26 cellular contexts compared by ENCODE assay signal in the genomic region with DNA sequence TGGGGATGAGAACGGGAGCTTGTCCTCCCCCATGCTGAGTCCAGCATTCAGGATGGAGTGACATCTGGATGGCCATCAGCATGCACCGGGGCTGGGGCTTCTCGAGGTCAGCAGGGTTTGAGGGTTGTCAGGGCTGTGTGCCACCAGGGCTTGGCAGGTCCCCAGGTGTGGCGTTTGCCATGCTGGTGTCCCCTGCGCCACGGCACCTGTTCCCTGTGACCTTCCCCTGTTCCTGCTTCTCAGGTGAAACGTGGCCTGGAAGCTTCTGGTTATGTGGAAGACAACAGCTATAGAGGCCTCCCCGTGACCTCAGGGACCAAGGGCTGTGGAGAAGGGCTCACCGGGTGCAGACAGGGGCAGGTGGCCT.
DNase-seq lines count a peak whose midpoint lies in the region; ATAC-seq, FAIRE-seq and TF ChIP-seq lines count a peak whose summit lies in the region.
"Had no signal": no experiment of that assay in that cellular context is flagged by ENCODE, and none has a peak within 500 bp of the region (broad histone marks: within the 10 kb centered on the region; RNA-seq: fewer than 3 reads in every experiment).

No MANE protein-coding gene starts in this region.

- H3K9me3 ChIP-seq in lower lobe of right lung (no peaks in the 10 kb centered on the region), upper lobe of right lung (no peaks in the 10 kb centered on the region)
- H3K9me3 ChIP-seq: esophagus squamous epithelium, MG63, pancreas, stomach had no signal

- intact Hi-C loops in lower lobe of right lung (cut with DNase I): no loop called here
- intact Hi-C loops in upper lobe of right lung (cut with DNase I): no loop called here

- H3K27ac ChIP-seq in coronary artery (no peak overlapping the region), lower lobe of right lung (no peak overlapping the region), upper lobe of right lung (no peak overlapping the region)
- H3K27ac ChIP-seq: esophagus squamous epithelium, pancreas, PC-9, SK-N-MC, stomach had no signal

- DNase-seq in activated naive CD4-positive, alpha-beta T cell treated with anti-CD3 and anti-CD28 coated beads, Interleukin-2, amount 50 U/mL, for 16 hours: peak; percentile 8
- DNase-seq in activated naive CD4-positive, alpha-beta T cell (lab: John Stamatoyannopoulos, UW): no peak
- DNase-seq in coronary artery (ENCODE audit: low spot score): peak; percentile 40
- peak; percentile 33 for DNase-seq in lower lobe of right lung
- peak; percentile 47 for DNase-seq in upper lobe of right lung
- no peak for DNase-seq in GM12891 (ENCODE audit: insufficient read length, low spot score)
- no peak for DNase-seq in HCEC 1CT
- DNase-seq in NCI-H2081 treated with DMSO at 0.1 percent for 48 hours (lab: John Stamatoyannopoulos, UW): no peak
- DNase-seq: activated CD4-positive, alpha-beta T cell treated with anti-CD3 and anti-CD28 coated beads for 36 hours; activated CD8-positive, alpha-beta memory T cell treated with anti-CD3 and anti-CD28 coated beads, Interleukin-2, amount 10 ng/mL, durations not matched to agents 7 days and 5 days; C1 segment of cervical spinal cord; effector CD8-positive, alpha-beta T cell; esophagus squamous epithelium; GDM1; IMR-90; MG63; NCI-H1436 treated with DMSO at 0.1 percent for 48 hours; NCI-H2171 treated with DMSO at 0.1 percent for 48 hours; NCI-H774; PC-9; stimulated activated CD4-positive, alpha-beta T cell treated with anti-CD3 and anti-CD28 coated beads, Interleukin-2, amount 100 ng/mL, for 48 hours; stomach; T-helper 9 cell had no signal

- ATAC-seq in lower lobe of right lung: no peak
- no peak for ATAC-seq in upper lobe of right lung
- ATAC-seq: activated CD4-positive, alpha-beta T cell treated with anti-CD3 and anti-CD28 coated beads for 36 hours; activated CD8-positive, alpha-beta memory T cell treated with anti-CD3 and anti-CD28 coated beads, Interleukin-2, amount 10 ng/mL, durations not matched to agents 7 days and 5 days had no signal

- peaks cover 16% of the 10 kb centered on the region for H3K27me3 ChIP-seq in lower lobe of right lung (ENCODE audit: low read depth)
- H3K27me3 ChIP-seq in upper lobe of right lung: peaks cover 22% of the 10 kb centered on the region
- H3K27me3 ChIP-seq: MG63, pancreas had no signal

- H3K36me3 ChIP-seq in lower lobe of right lung: no peaks in the 10 kb centered on the region
- no peaks in the 10 kb centered on the region for H3K36me3 ChIP-seq in upper lobe of right lung
- H3K36me3 ChIP-seq: esophagus squamous epithelium, MG63, pancreas, stomach had no signal

- no peak for TF ChIP-seq CTCF in coronary artery (IDR thresholded peaks at IDR 0.05)
- no peak for TF ChIP-seq CTCF in lower lobe of right lung (IDR thresholded peaks at IDR 0.05)
- no peak for TF ChIP-seq CTCF in upper lobe of right lung (IDR thresholded peaks at IDR 0.05)

- TF ChIP-seq POLR2A in GM12891 (IDR thresholded peaks at IDR 0.05; ENCODE audit: low read depth, low read length): no peak

- H3K4me3 ChIP-seq in coronary artery (no peak overlapping the region), lower lobe of right lung (no peak overlapping the region), upper lobe of right lung (no peak overlapping the region)
- H3K4me3 ChIP-seq: esophagus squamous epithelium, lung, MG63, PC-9, SK-N-MC, stomach had no signal

- FAIRE-seq in GM12891 (lab: Jason Lieb, UNC): no peak
- FAIRE-seq: pancreas had no signal

- no peaks in the 10 kb centered on the region for H3K4me1 ChIP-seq in lower lobe of right lung
- no peaks in the 10 kb centered on the region for H3K4me1 ChIP-seq in upper lobe of right lung
- H3K4me1 ChIP-seq: esophagus squamous epithelium, stomach had no signal

TF ChIP-seq in GM12891, 5 proteins besides CTCF, POLR2A, EP300 and RAD21:
- no peak for TF ChIP-seq SPI1 (IDR thresholded peaks at IDR 0.05; ENCODE audit: low read depth, low read length)
- TF ChIP-seq POU2F2 (IDR thresholded peaks at IDR 0.05; ENCODE audit: low read depth, low read length): no peak
- no peak for TF ChIP-seq POLR2AphosphoS5 (IDR thresholded peaks at IDR 0.05; ENCODE audit: low read depth, low read length)
- no peak for TF ChIP-seq TAF1 (IDR thresholded peaks at IDR 0.05; ENCODE audit: low read depth, low read length)
- no peak for TF ChIP-seq PAX5 (IDR thresholded peaks at IDR 0.05; ENCODE audit: insufficient read depth, low read length, severe bottlenecking)

Comparison
In these comparisons a context has a peak if more than half of its experiments do, and no peak if none do; other contexts are left out.
1. DNase-seq: peak in activated naive CD4-positive, alpha-beta T cell treated with anti-CD3 and anti-CD28 coated beads, Interleukin-2, amount 50 U/mL, for 16 hours (single experiment), coronary artery (single experiment), lower lobe of right lung (single experiment) and upper lobe of right lung (single experiment); none in activated naive CD4-positive, alpha-beta T cell (0 of 4), GM12891 (single experiment), HCEC 1CT (single experiment) and NCI-H2081 treated with DMSO at 0.1 percent for 48 hours (single experiment).